Comparison of ENCODE assay signal across 8 cellular contexts in the genomic region with DNA sequence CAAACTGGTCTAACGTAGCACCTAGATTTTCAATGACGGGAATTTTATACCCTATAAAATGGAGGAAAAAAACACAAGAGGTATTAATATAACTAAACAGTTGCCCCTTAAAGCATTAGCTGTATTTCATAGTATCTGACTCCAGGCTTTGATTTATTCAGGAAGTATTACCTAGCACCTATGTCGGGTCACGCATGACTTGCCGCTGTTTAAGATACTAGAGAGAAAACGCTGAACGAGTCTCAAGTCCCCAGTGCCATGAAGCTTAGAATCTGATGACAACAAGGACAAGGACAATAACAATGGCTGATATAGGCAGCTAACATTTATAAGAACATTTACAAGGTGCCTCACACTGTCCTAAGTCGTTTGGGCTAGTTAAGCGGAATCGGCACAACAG. TPM values are rescaled to one million over a fixed set of nuclear protein-coding genes. Genes with fewer than 3 reads are reported as not detected.
DNase-seq lines count a peak whose midpoint lies in the region; ATAC-seq, FAIRE-seq and TF ChIP-seq lines count a peak whose summit lies in the region.

No MANE protein-coding gene starts in this region.

- H3K9ac ChIP-seq in GM12878 (ENCODE audit: control insufficient read depth, insufficient read depth, low read length) (peak overlapping the region; percentile 96), mucosa of rectum (ENCODE audit: low read depth in 1 of 2, low read length in 2 of 2) (no peak overlapping the region)

- no peak for TF ChIP-seq CTCF in BJ (IDR thresholded peaks at IDR 0.05; ENCODE audit: insufficient read depth, low read depth, low read length)
- TF ChIP-seq CTCF in HL-60 (IDR thresholded peaks at IDR 0.05; ENCODE audit: insufficient read depth, low read length), result no peak
- TF ChIP-seq CTCF in GM12878 (IDR thresholded peaks at IDR 0.05 in 2 of 3, conservative IDR thresholded peaks at IDR 0.05 in 1 of 3; ENCODE audit: control insufficient read depth in 2 of 3, extremely low read depth in 1 of 3, insufficient read depth in 1 of 3, low read depth in 3 of 3, low read length in 3 of 3), result no peak

- H3K27ac ChIP-seq in HL-60 (replicated peaks) (peak overlapping the region; percentile 98; the same call in 1 of the 2 replicates), GM12878 (ENCODE audit: control insufficient read depth, insufficient read depth) (peak overlapping the region; percentile 95; the same call in 1 of the 2 replicates), mucosa of rectum (ENCODE audit: low read depth in 2 of 2, low read length in 2 of 2) (no peak overlapping the region)

- ATAC-seq in GM12878, result peak; percentile 32
- ATAC-seq in GM19324 (IDR thresholded peaks at IDR 0.05; ENCODE audit: low FRiP score, unreplicated experiment), result no peak
- ATAC-seq in GM21619 (IDR thresholded peaks at IDR 0.05; ENCODE audit: unreplicated experiment), result no peak

- RAD21 ChIA-PET in GM12878 (lab: Charles Lee; ENCODE audit: unreplicated experiment), result interaction anchor here (0.6 to 5.6 kb wide), 5 partner anchors 17 to 348 kb away, joined by 3 to 24 read pairs (median 21); a partner anchor contains a TSS

- in situ Hi-C loops in GM12878 (cut with MboI), result loop anchor here (5.0 kb wide), 1 partner anchor 349 kb away; no protein-coding TSS in a partner anchor
- in situ Hi-C loops in ACHN (cut with HindIII; ENCODE audit: low pct_ligation_motif_present, low pct_unique_long_range_greater_than_20kb, low sequenced_read_pairs), result no loop called here

- DNase-seq in BJ (ENCODE audit: low read depth), result no peak
- no peak for DNase-seq in HL-60 (ENCODE audit: low read depth in 1 of 2, low spot score in 1 of 2)
- DNase-seq in GM12878 (ENCODE audit: low read depth, low spot score), result no peak
- DNase-seq in NK-92 (lab: John Stamatoyannopoulos, UW; ENCODE audit: unreplicated experiment), result no peak
- no peak for DNase-seq in ACHN

- 6% methylated on average over 10 of the region's 10 CpGs for WGBS in GM12878 (ENCODE audit: insufficient coverage, insufficient replicate concordance, low lambda C conversion rate, missing lambda C conversion rate)

- TF ChIP-seq EP300 in GM12878 (IDR thresholded peaks at IDR 0.05; ENCODE audit: borderline replicate concordance in 1 of 2, control insufficient read depth in 1 of 2, low read depth in 2 of 2, low read length in 2 of 2), result no peak

- SMC1A ChIA-PET in GM12878 (lab: Charles Lee; ENCODE audit: uncharacterized antibody, unreplicated experiment), result interaction anchor here (0.9 to 3.4 kb wide), 9 partner anchors 8 to 357 kb away, joined by 3 to 18 read pairs (median 5); no protein-coding TSS in a partner anchor

- H3K36me3 ChIP-seq in BJ (ENCODE audit: control insufficient read depth, insufficient read depth, low read length) (peaks cover 2% of the 10 kb centered on the region; the same call in 1 of the 2 replicates), GM12878 (ENCODE audit: control insufficient read depth in 2 of 2, insufficient read depth in 2 of 2, low read length in 1 of 2) (peaks cover 2 to 16% of the 10 kb centered on the region in 2 experiments), mucosa of rectum (ENCODE audit: control insufficient read depth in 2 of 2, insufficient read depth in 2 of 2, low read length in 2 of 2) (peaks cover 7 to 12% of the 10 kb centered on the region in 2 donors)

- peak overlapping the region; percentile 64 for H3K4me2 ChIP-seq in GM12878 (ENCODE audit: control insufficient read depth, insufficient read depth)

- peaks cover 71% of the 10 kb centered on the region for H3K79me2 ChIP-seq in GM12878 (ENCODE audit: control insufficient read depth, insufficient read depth, low read length)

- H3K27me3 ChIP-seq in BJ (ENCODE audit: control insufficient read depth, insufficient read depth, low read length), result no peaks in the 10 kb centered on the region
- H3K27me3 ChIP-seq in HL-60 (ENCODE audit: insufficient read depth, poor library complexity, severe bottlenecking), result no peaks in the 10 kb centered on the region
- H3K27me3 ChIP-seq in GM12878 (replicated peaks in 1 of 2; ENCODE audit: control insufficient read depth in 2 of 2, insufficient read depth in 2 of 2, low read length in 1 of 2), result no peaks in the 10 kb centered on the region
- H3K27me3 ChIP-seq in mucosa of rectum (ENCODE audit: control insufficient read depth in 2 of 2, insufficient read depth in 2 of 2, low read length in 2 of 2), result no peaks in the 10 kb centered on the region

- H3K4me3 ChIP-seq in BJ (ENCODE audit: low read depth, low read length) (peak overlapping the region; percentile 95), HL-60 (replicated peaks; ENCODE audit: insufficient read depth, low read length) (peak overlapping the region; percentile 93), GM12878 (peak overlapping the region; percentile 87), mucosa of rectum (ENCODE audit: low read length in 2 of 2) (peak overlapping the region; percentile 5 to 92)

- no peak for TF ChIP-seq POLR2A in GM12878 (IDR thresholded peaks at IDR 0.05; ENCODE audit: low read depth, low read length)

- H3K9me3 ChIP-seq in GM12878 (replicated peaks; ENCODE audit: control insufficient read depth, insufficient read depth, low read length) (no peaks in the 10 kb centered on the region), mucosa of rectum (ENCODE audit: control insufficient read depth in 2 of 2, low read length in 2 of 2) (no peaks in the 10 kb centered on the region)

- FAIRE-seq in GM12878 (lab: Jason Lieb, UNC), result no peak

- no peaks in the 10 kb centered on the region for H4K20me1 ChIP-seq in GM12878 (ENCODE audit: control insufficient read depth, insufficient read depth)

- POLR2A ChIA-PET in BJ (lab: Charles Lee) (no interaction called here), GM12878 (lab: Charles Lee) (interaction anchor here (0.9 to 3.9 kb wide), 5 partner anchors 8 to 362 kb away, joined by 3 to 21 read pairs (median 5); no protein-coding TSS in a partner anchor)

- no peak for TF ChIP-seq RAD21 in GM12878 (IDR thresholded peaks at IDR 0.05; ENCODE audit: insufficient read depth, low read depth, low read length)

- H2AFZ ChIP-seq in GM12878 (ENCODE audit: control insufficient read depth, low read depth, low read length), result no peak overlapping the region

- intact Hi-C loops in GM12878 (cut with micrococcal nuclease; ENCODE audit: unreplicated experiment), result loop anchor here (2.0 kb wide), 1 partner anchor 432 kb away; a partner anchor contains a TSS

- CTCF ChIA-PET in BJ (lab: Yijun Ruan, JAX) (interaction anchor here (0.9 to 2.9 kb wide), 3 partner anchors 14 to 348 kb away, joined by 4 to 23 read pairs (median 16); no protein-coding TSS in a partner anchor), GM12878 (lab: Yijun Ruan, JAX) (interaction anchor here (0.8 to 4.2 kb wide), 15 partner anchors 9 to 360 kb away, joined by 3 to 38 read pairs (median 4); no protein-coding TSS in a partner anchor)

- BruUV-seq in GM12878 (replicated peaks; lab: Mats Ljungman, UMichigan), result TSS peak; percentile 54

- peaks cover 8% of the 10 kb centered on the region for H3K4me1 ChIP-seq in GM12878 (ENCODE audit: control insufficient read depth, insufficient read depth, low read length)
- peaks cover 11 to 30% of the 10 kb centered on the region in 2 donors for H3K4me1 ChIP-seq in mucosa of rectum (ENCODE audit: control insufficient read depth in 2 of 2, insufficient read depth in 2 of 2, low read length in 2 of 2)

RNA-seq across cellular contexts. Expression of a gene that starts 1.9 kb away (rescaled TPM):
- polyA plus RNA-seq in BJ (2011; rRNA removed), result 27.0 and 44.8 TPM in 2 replicates
- polyA minus RNA-seq in BJ (2011; rRNA and poly(A)+ RNA removed), result 7.9 and 10.0 TPM in 2 replicates
- 112 TPM in 2 replicates for total RNA-seq in GM12878 (2013; cell fraction: nucleolus; rRNA removed)
- 88.4 and 95.1 TPM in 2 replicates for total RNA-seq in GM12878 (2014; rRNA removed)
- total RNA-seq in GM12878 (2014; rRNA removed; fragmentation: Illumina TruSeq; extraction: Trizol), result 54.3 and 59.9 TPM in 2 replicates
- total RNA-seq in GM12878 (2021), result 117 and 126 TPM in 2 replicates
- 149 TPM for polyA plus RNA-seq in GM12878 (2011; ENCODE audit: low read depth)
- polyA plus RNA-seq in GM12878 (2011; rRNA removed), result 267 and 344 TPM in 2 replicates
- 146 and 176 TPM in 2 replicates for polyA plus RNA-seq in GM12878 (2011; cell fraction: cytosol; rRNA removed)
- polyA plus RNA-seq in GM12878 (2011; cell fraction: nucleus; rRNA removed), result 172 and 183 TPM in 2 replicates
- 111 and 176 TPM in 2 replicates for polyA plus RNA-seq in GM12878 (2012)
- 138 and 154 TPM in 2 replicates for polyA plus RNA-seq in GM12878 (2014; fragmentation: Illumina TruSeq; extraction: Trizol)
- polyA plus RNA-seq in GM12878 (2014; fragmentation: Nextera tagmentation; extraction: Ambion mirVana), result 100 to 1,000 TPM; 174 to 238 TPM
- polyA plus RNA-seq in GM12878 (2014; rRNA removed), result 123 and 149 TPM in 2 replicates
- polyA plus RNA-seq in GM12878 (2016; fragmentation: Nextera tagmentation; extraction: Ambion mirVana), result 100 to 1,000 TPM; 240 to 258 TPM
- polyA minus RNA-seq in GM12878 (2011; rRNA and poly(A)+ RNA removed), result 55.1 and 81.8 TPM in 2 replicates
- 42.9 and 46.5 TPM in 2 replicates for polyA minus RNA-seq in GM12878 (2011; cell fraction: cytosol; rRNA and poly(A)+ RNA removed)
- 27.8 and 38.6 TPM in 2 replicates for polyA minus RNA-seq in GM12878 (2011; cell fraction: nucleus; rRNA and poly(A)+ RNA removed)

RNA-seq across cellular contexts. Expression of a gene that starts 15.8 kb away (rescaled TPM):
- polyA plus RNA-seq in BJ (2011; rRNA removed) (71.2 and 86.0 TPM in 2 replicates), GM12878 (2011; rRNA removed) (62.9 and 73.8 TPM in 2 replicates), GM12878 (2014; fragmentation: Illumina TruSeq; extraction: Trizol) (34.9 and 35.8 TPM in 2 replicates), GM12878 (2014; fragmentation: Nextera tagmentation; extraction: Ambion mirVana) (10 to 100 TPM; 25.8 to 36.7 TPM), GM12878 (2014; rRNA removed) (39.4 and 48.7 TPM in 2 replicates), GM12878 (2016; fragmentation: Nextera tagmentation; extraction: Ambion mirVana) (10 to 100 TPM; 87.9 to 90.1 TPM)
- polyA minus RNA-seq in BJ (2011; rRNA and poly(A)+ RNA removed), result 19.1 and 24.5 TPM in 2 replicates
- total RNA-seq in GM12878 (2013; cell fraction: nucleolus; rRNA removed), result 50.5 and 66.2 TPM in 2 replicates
- total RNA-seq in GM12878 (2014; rRNA removed) (30.7 and 36.4 TPM in 2 replicates), GM12878 (2014; rRNA removed; fragmentation: Illumina TruSeq; extraction: Trizol) (35.7 and 37.8 TPM in 2 replicates), GM12878 (2021) (29.0 and 33.4 TPM in 2 replicates)
- polyA plus RNA-seq in GM12878 (2011; ENCODE audit: low read depth), result 37.2 TPM
- 43.7 and 45.0 TPM in 2 replicates for polyA plus RNA-seq in GM12878 (2011; cell fraction: cytosol; rRNA removed)
- 30.2 and 33.3 TPM in 2 replicates for polyA plus RNA-seq in GM12878 (2011; cell fraction: nucleus; rRNA removed)
- polyA plus RNA-seq in GM12878 (2012), result 42.4 and 44.3 TPM in 2 replicates
- polyA minus RNA-seq in GM12878 (2011; rRNA and poly(A)+ RNA removed), result 27.9 and 31.7 TPM in 2 replicates
- 7.9 and 8.7 TPM in 2 replicates for polyA minus RNA-seq in GM12878 (2011; cell fraction: cytosol; rRNA and poly(A)+ RNA removed)
- 25.0 and 38.4 TPM in 2 replicates for polyA minus RNA-seq in GM12878 (2011; cell fraction: nucleus; rRNA and poly(A)+ RNA removed)

RNA-seq across cellular contexts. Expression of a gene that starts 41.3 kb away (rescaled TPM):
- polyA plus RNA-seq in BJ (2011; rRNA removed) (17.7 and 24.3 TPM in 2 replicates), GM12878 (2011; rRNA removed) (31.2 and 41.1 TPM in 2 replicates), GM12878 (2014; fragmentation: Illumina TruSeq; extraction: Trizol) (16.1 and 18.9 TPM in 2 replicates), GM12878 (2014; fragmentation: Nextera tagmentation; extraction: Ambion mirVana) (10 to 100 TPM in 1 of 2 experiments, 1 to 10 TPM in 1; 5.1 to 10.0 TPM), GM12878 (2014; rRNA removed) (10.8 and 11.0 TPM in 2 replicates), GM12878 (2016; fragmentation: Nextera tagmentation; extraction: Ambion mirVana) (1 to 10 TPM; 1.4 to 1.8 TPM)
- 14.9 and 16.0 TPM in 2 replicates for polyA minus RNA-seq in BJ (2011; rRNA and poly(A)+ RNA removed)
- 82.5 and 96.0 TPM in 2 replicates for total RNA-seq in GM12878 (2013; cell fraction: nucleolus; rRNA removed)
- total RNA-seq in GM12878 (2014; rRNA removed) (9.8 and 11.1 TPM in 2 replicates), GM12878 (2014; rRNA removed; fragmentation: Illumina TruSeq; extraction: Trizol) (14.2 and 14.7 TPM in 2 replicates), GM12878 (2021) (17.5 and 17.8 TPM in 2 replicates)
- 7.5 TPM for polyA plus RNA-seq in GM12878 (2011; ENCODE audit: low read depth)
- polyA plus RNA-seq in GM12878 (2011; cell fraction: cytosol; rRNA removed), result 17.9 and 23.9 TPM in 2 replicates
- 19.2 and 19.8 TPM in 2 replicates for polyA plus RNA-seq in GM12878 (2011; cell fraction: nucleus; rRNA removed)
- 7.4 and 12.5 TPM in 2 replicates for polyA plus RNA-seq in GM12878 (2012)
- polyA minus RNA-seq in GM12878 (2011; rRNA and poly(A)+ RNA removed), result 36.3 and 39.7 TPM in 2 replicates
- polyA minus RNA-seq in GM12878 (2011; cell fraction: cytosol; rRNA and poly(A)+ RNA removed), result 14.3 and 16.0 TPM in 2 replicates
- polyA minus RNA-seq in GM12878 (2011; cell fraction: nucleus; rRNA and poly(A)+ RNA removed), result 13.2 and 20.8 TPM in 2 replicates

Comparison
In these comparisons a context has a peak if more than half of its experiments do, and no peak if none do; other contexts are left out.
1. H3K27ac ChIP-seq: peak in HL-60 (single experiment) and GM12878 (single experiment); none in mucosa of rectum (0 of 2).
2. Peak in every context shown above with its lines, with median percentiles within 50 percentile points of each other: H3K4me3 ChIP-seq.